ENCODE assay signal across 1 cellular context in genomic region chr12:68331500-68331868, GRCh38.
TF ChIP-seq lines count a peak whose summit lies in the region.

No MANE protein-coding gene starts in this region.

TF ChIP-seq in GM12878, 131 proteins besides CTCF, POLR2A, EP300 and RAD21 (continued from another document):
- no peak for TF ChIP-seq MLLT1 (IDR thresholded peaks at IDR 0.05)
- TF ChIP-seq MTA2 (IDR thresholded peaks at IDR 0.05; ENCODE audit: low read depth): no peak
- TF ChIP-seq BACH1 (IDR thresholded peaks at IDR 0.05; ENCODE audit: borderline replicate concordance): no peak
